In the genomic region with DNA sequence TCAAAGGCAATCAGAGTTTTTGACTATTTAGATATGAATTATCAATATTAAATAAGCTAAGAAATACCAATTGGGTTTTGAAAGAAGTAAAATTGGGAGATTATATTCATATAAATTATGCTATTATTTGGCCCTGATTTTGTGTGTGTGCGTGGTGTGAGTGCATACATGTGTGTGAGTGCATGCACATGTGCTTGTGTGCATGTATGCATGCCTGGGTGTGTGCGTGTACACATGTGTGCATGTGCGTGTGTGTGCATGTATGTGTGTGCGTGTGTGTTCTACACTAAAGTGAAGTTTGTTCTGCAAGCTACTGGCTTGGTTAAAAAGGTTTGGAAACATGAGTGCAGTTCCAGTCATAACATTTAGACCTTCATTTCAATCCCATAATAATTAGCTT, we compare ENCODE assay signal across 22 cellular contexts.
DNase-seq lines count a peak whose midpoint lies in the region; ATAC-seq, FAIRE-seq and TF ChIP-seq lines count a peak whose summit lies in the region.
"Had no signal": no experiment of that assay in that cellular context is flagged by ENCODE, and none has a peak within 500 bp of the region (broad histone marks: within the 10 kb centered on the region; RNA-seq: fewer than 3 reads in every experiment).

No MANE protein-coding gene starts in this region.

- H3K4me2 ChIP-seq in GM23248 (ENCODE audit: unreplicated experiment) (peak overlapping the region; percentile 57), astrocyte (ENCODE audit: low read length) (no peak overlapping the region), trophoblast cell (ENCODE audit: low read length) (no peak overlapping the region)

- WGBS in GM23248 (ENCODE audit: low coverage in 1 of 2, low lambda C conversion rate in 2 of 2, missing lambda C conversion rate in 2 of 2), 2 experiments = 81 to 87% methylated on average over 4 of the region's 4 CpGs
- no CpG with 5 or more reads among the region's 4 CpGs for WGBS in trophoblast cell (ENCODE audit: extremely low coverage, insufficient coverage, insufficient read length)

- no peak overlapping the region for H2BK12ac ChIP-seq in trophoblast cell (ENCODE audit: low read length)

- H3K36me3 Mint-ChIP-seq in astrocyte (ENCODE audit: low read depth, unreplicated experiment) = no peaks in the 10 kb centered on the region
- H3K36me3 Mint-ChIP-seq: CD4-positive, CD25-positive, alpha-beta regulatory T cell; IgD-negative memory B cell had no signal

- H3K4me3 Mint-ChIP-seq in astrocyte (ENCODE audit: unreplicated experiment) = no peak overlapping the region
- H3K4me3 Mint-ChIP-seq: CD4-positive, CD25-positive, alpha-beta regulatory T cell; CD8-positive, alpha-beta memory T cell; H9; IgD-negative memory B cell had no signal

- no peaks in the 10 kb centered on the region for H3K9me3 Mint-ChIP-seq in astrocyte (ENCODE audit: unreplicated experiment)
- H3K9me3 Mint-ChIP-seq: CD4-positive, CD25-positive, alpha-beta regulatory T cell; CD8-positive, alpha-beta memory T cell; H9; IgD-negative memory B cell had no signal

- H2AFZ ChIP-seq in GM23248 = no peak overlapping the region
- no peak overlapping the region for H2AFZ ChIP-seq in astrocyte (ENCODE audit: low read depth, low read length)
- H2AFZ ChIP-seq in trophoblast cell (ENCODE audit: insufficient read depth, low read length, poor library complexity) = no peak overlapping the region

- no peak for TF ChIP-seq CTCF in astrocyte (IDR thresholded peaks at IDR 0.05; ENCODE audit: insufficient read depth, low read depth, low read length)

- H2BK120ac ChIP-seq in trophoblast cell (ENCODE audit: insufficient read depth, low read length, poor library complexity) = no peak overlapping the region

- H3K9ac ChIP-seq in GM23248 (no peak overlapping the region), astrocyte (ENCODE audit: low read length) (no peak overlapping the region), trophoblast cell (ENCODE audit: low read length) (peak overlapping the region; percentile 57)

- in situ Hi-C loops in GM23248 (cut with MboI) = no loop called here

- no peaks in the 10 kb centered on the region for H3K27me3 Mint-ChIP-seq in astrocyte (ENCODE audit: low read depth, unreplicated experiment)
- H3K27me3 Mint-ChIP-seq: CD4-positive, CD25-positive, alpha-beta regulatory T cell; CD8-positive, alpha-beta memory T cell; IgD-negative memory B cell had no signal

- no peak overlapping the region for H2BK5ac ChIP-seq in trophoblast cell (ENCODE audit: low read depth, low read length, poor library complexity)

- no peak overlapping the region for H3K27ac Mint-ChIP-seq in astrocyte (ENCODE audit: unreplicated experiment)
- H3K27ac Mint-ChIP-seq: H9 had no signal

- no peaks in the 10 kb centered on the region for H3K79me2 ChIP-seq in GM23248 (ENCODE audit: insufficient read depth)
- H3K79me2 ChIP-seq in astrocyte (ENCODE audit: insufficient read depth, low read length) = no peaks in the 10 kb centered on the region
- H3K79me2 ChIP-seq in trophoblast cell (ENCODE audit: control insufficient read depth, insufficient read depth, low read length, poor library complexity) = no peaks in the 10 kb centered on the region

- H3K4me3 ChIP-seq in GM23248 (no peak overlapping the region), astrocyte (ENCODE audit: insufficient read depth, low read depth, low read length) (no peak overlapping the region), trophoblast cell (ENCODE audit: low read depth, low read length) (no peak overlapping the region)
- H3K4me3 ChIP-seq: GM12878 had no signal

- H3K9me3 ChIP-seq in GM23248 (ENCODE audit: low read depth) (no peaks in the 10 kb centered on the region), astrocyte (ENCODE audit: insufficient read depth, low read depth, low read length) (no peaks in the 10 kb centered on the region), trophoblast cell (ENCODE audit: insufficient read depth, low read depth, low read length) (peaks cover 2% of the 10 kb centered on the region)
- H3K9me3 ChIP-seq: BE2C had no signal

- H3K4me1 ChIP-seq in GM23248 (ENCODE audit: insufficient read depth) (peaks cover 14% of the 10 kb centered on the region), astrocyte (ENCODE audit: insufficient read depth, low read length) (no peaks in the 10 kb centered on the region), trophoblast cell (ENCODE audit: control insufficient read depth in 1 of 2, insufficient read depth in 2 of 2, low read length in 2 of 2) (no peaks in the 10 kb centered on the region)

- H3K36me3 ChIP-seq in GM23248 (ENCODE audit: low read depth) (no peaks in the 10 kb centered on the region), astrocyte (ENCODE audit: insufficient read depth, low read length) (no peaks in the 10 kb centered on the region), trophoblast cell (ENCODE audit: control insufficient read depth in 1 of 2, insufficient read depth in 2 of 2, low read length in 2 of 2) (no peaks in the 10 kb centered on the region)
- H3K36me3 ChIP-seq: BE2C had no signal

- no peak overlapping the region for H3K27ac ChIP-seq in GM23248
- no peak overlapping the region for H3K27ac ChIP-seq in astrocyte (ENCODE audit: low read depth, low read length)
- H3K27ac ChIP-seq in trophoblast cell (ENCODE audit: low read depth, low read length) = no peak overlapping the region

- H4K20me1 ChIP-seq in GM23248 (ENCODE audit: insufficient read depth) = no peaks in the 10 kb centered on the region
- no peaks in the 10 kb centered on the region for H4K20me1 ChIP-seq in astrocyte (ENCODE audit: insufficient read depth, low read length)

- H3K4me1 Mint-ChIP-seq in astrocyte (ENCODE audit: low read depth, unreplicated experiment) = no peaks in the 10 kb centered on the region
- H3K4me1 Mint-ChIP-seq: H9 had no signal

- no peaks in the 10 kb centered on the region for H3K79me1 ChIP-seq in trophoblast cell (ENCODE audit: low read length)

- peak overlapping the region; percentile 100 for H3K23ac ChIP-seq in trophoblast cell (ENCODE audit: low read length)

- DNase-seq in GM12892 (ENCODE audit: insufficient read length) (no peak), GM23248 (no peak), astrocyte (ENCODE audit: low read depth) (no peak), trophoblast cell (no peak)
- DNase-seq in stimulated activated naive CD4-positive, alpha-beta T cell treated with Interleukin-2 at 50 U/mL for 16 hours (lab: John Stamatoyannopoulos, UW) = no peak
- DNase-seq: ACHN; BE2C; C1 segment of cervical spinal cord; CD4-positive, CD25-positive, alpha-beta regulatory T cell; CD8-positive, alpha-beta memory T cell; COR-L47; DMS 273 treated with DMSO at 0.1 percent for 48 hours; DMS53; DND-41; EL; H9 had no signal

- H4K12ac ChIP-seq in trophoblast cell (ENCODE audit: low read depth, low read length) = no peak overlapping the region

- H4K91ac ChIP-seq in trophoblast cell (ENCODE audit: low read depth, low read length) = no peak overlapping the region

- H3K14ac ChIP-seq in trophoblast cell (ENCODE audit: low read length) = no peak overlapping the region

- H3K9me2 ChIP-seq in GM23248 (ENCODE audit: insufficient read depth) = no peaks in the 10 kb centered on the region

- peaks cover 9% of the 10 kb centered on the region for H3F3A ChIP-seq in GM23248 (ENCODE audit: insufficient read depth)

- no peak overlapping the region for H3K4ac ChIP-seq in trophoblast cell (ENCODE audit: low read depth, low read length)

- no peak overlapping the region for H2AK5ac ChIP-seq in trophoblast cell (ENCODE audit: low read length)

- TF ChIP-seq POLR2A in GM12892 (IDR thresholded peaks at IDR 0.05; ENCODE audit: low read depth, low read length) = no peak

- no peaks in the 10 kb centered on the region for H3K27me3 ChIP-seq in GM23248 (replicated peaks; ENCODE audit: insufficient read depth)
- H3K27me3 ChIP-seq in astrocyte (ENCODE audit: insufficient read depth, low read length) = no peaks in the 10 kb centered on the region
- no peaks in the 10 kb centered on the region for H3K27me3 ChIP-seq in trophoblast cell (ENCODE audit: insufficient read depth, low read length)
- H3K27me3 ChIP-seq: BE2C had no signal

- no peak overlapping the region for H3K18ac ChIP-seq in trophoblast cell (ENCODE audit: low read length)

- no peak overlapping the region for H4K8ac ChIP-seq in trophoblast cell (ENCODE audit: low read depth, low read length)

- ATAC-seq in HG02884 (IDR thresholded peaks at IDR 0.05; ENCODE audit: unreplicated experiment) (no peak), GM18870 (IDR thresholded peaks at IDR 0.05; ENCODE audit: unreplicated experiment) (no peak)
- ATAC-seq: GM12878 had no signal

- peak; percentile 67 for FAIRE-seq in GM12892 (lab: Jason Lieb, UNC)
- peak; percentile 66 for FAIRE-seq in astrocyte (lab: Jason Lieb, UNC)
- FAIRE-seq: A204.1, GM12878, H1 had no signal
